In genomic region chr1:159853417-159853816, GRCh38 we compare ENCODE assay signal across 2 cellular contexts.
TF ChIP-seq lines count a peak whose summit lies in the region.

No MANE protein-coding gene starts in this region.

TF ChIP-seq in A549, 52 proteins besides CTCF, POLR2A, EP300 and RAD21 (continued from another document):
- TF ChIP-seq KDM1A (IDR thresholded peaks at IDR 0.05; ENCODE audit: low read depth), result no peak
- no peak for TF ChIP-seq MAFK (IDR thresholded peaks at IDR 0.05; ENCODE audit: partially characterized antibody)
- no peak for TF ChIP-seq HES2 (IDR thresholded peaks at IDR 0.05)
- TF ChIP-seq ATOH8 (CRISPR knock-in tag; IDR thresholded peaks at IDR 0.05; ENCODE audit: low read depth), result no peak
- no peak for TF ChIP-seq EHF (CRISPR knock-in tag; IDR thresholded peaks at IDR 0.05)
- TF ChIP-seq MYC (IDR thresholded peaks at IDR 0.05; ENCODE audit: borderline replicate concordance, low read length), result no peak
- no peak for TF ChIP-seq SMC3 (IDR thresholded peaks at IDR 0.05)
- TF ChIP-seq HMGXB4 (CRISPR knock-in tag; IDR thresholded peaks at IDR 0.05; ENCODE audit: borderline replicate concordance), result no peak
- no peak for TF ChIP-seq RARB (CRISPR knock-in tag; IDR thresholded peaks at IDR 0.05)
- TF ChIP-seq ZNF302 (CRISPR knock-in tag; IDR thresholded peaks at IDR 0.05), result no peak
- no peak for TF ChIP-seq TFCP2L1 (CRISPR knock-in tag; IDR thresholded peaks at IDR 0.05)
- no peak for TF ChIP-seq RFX5 (IDR thresholded peaks at IDR 0.05)
- TF ChIP-seq ZC3H11A (IDR thresholded peaks at IDR 0.05), result no peak
- no peak for TF ChIP-seq RNF2 (IDR thresholded peaks at IDR 0.05; ENCODE audit: borderline replicate concordance, low read depth)

TF ChIP-seq in HCT116, 20 proteins besides CTCF, POLR2A, EP300 and RAD21 (continued from another document):
- TF ChIP-seq ZBTB33 (IDR thresholded peaks at IDR 0.05; ENCODE audit: extremely low read depth, insufficient replicate concordance, low read length) (no peak), CBX3 (IDR thresholded peaks at IDR 0.05; ENCODE audit: low read depth) (no peak), MAX (IDR thresholded peaks at IDR 0.05) (no peak), ZNF274 (IDR thresholded peaks at IDR 0.05; ENCODE audit: low read depth, low read length) (no peak), ZFX (IDR thresholded peaks at IDR 0.05) (no peak), ELF1 (IDR thresholded peaks at IDR 0.05; ENCODE audit: borderline replicate concordance, low read depth) (no peak), JUND (IDR thresholded peaks at IDR 0.05) (no peak), SRF (IDR thresholded peaks at IDR 0.05; ENCODE audit: low read depth) (no peak), SIN3A (IDR thresholded peaks at IDR 0.05; ENCODE audit: low read depth) (no peak), TCF7L2 (IDR thresholded peaks at IDR 0.05; ENCODE audit: borderline replicate concordance, extremely low read depth, insufficient read depth, insufficient read length) (no peak)
